ENCODE assay signal across 22 cellular contexts in genomic region chr3:163924600-163924999, GRCh38.
A peak's percentile ranks its signal among the peaks of the same experiment; 100 is the strongest.
DNase-seq lines count a peak whose midpoint lies in the region; ATAC-seq and TF ChIP-seq lines count a peak whose summit lies in the region.
"Had no signal": no experiment of that assay in that cellular context is flagged by ENCODE, and none has a peak within 500 bp of the region (broad histone marks: within the 10 kb centered on the region; RNA-seq: fewer than 3 reads in every experiment).

No MANE protein-coding gene starts in this region.

- no peak overlapping the region for H2BK15ac ChIP-seq in mesendoderm (replicated peaks; ENCODE audit: low read depth)

- H3K9ac ChIP-seq in trophoblast cell (ENCODE audit: low read length) = no peak overlapping the region
- H3K9ac ChIP-seq in mesendoderm (ENCODE audit: low read length) = no peak overlapping the region

- H4K8ac ChIP-seq in trophoblast cell (ENCODE audit: low read depth, low read length) (no peak overlapping the region), mesendoderm (ENCODE audit: low read depth, low read length) (no peak overlapping the region)

- DNase-seq in NCI-H345 (lab: John Stamatoyannopoulos, UW) (peak; percentile 10), NCI-H345 treated with DMSO at 0.1 percent for 48 hours (lab: John Stamatoyannopoulos, UW; ENCODE audit: unreplicated experiment) (no peak), NCI-H2029 (lab: John Stamatoyannopoulos, UW) (peak; percentile 79), PC-9 (no peak), trophoblast cell (no peak), SHP77 treated with DMSO at 0.1 percent for 48 hours (lab: John Stamatoyannopoulos, UW) (no peak), mesendoderm (no peak)
- DNase-seq: 8988T; activated CD4-positive, alpha-beta T cell treated with anti-CD3 and anti-CD28 coated beads for 36 hours; activated T-cell treated with anti-CD3 and anti-CD28 coated beads, Interleukin-2, amount 50 U/mL, for 72 hours; anterior cingulate cortex; IMR-90; natural killer cell; NCI-H1694 treated with DMSO at 0.1 percent for 48 hours; NCI-H226; ovary; right cardiac atrium; SHP77; stimulated activated CD4-positive, alpha-beta T cell treated with anti-CD3 and anti-CD28 coated beads, Interleukin-12 subunit alpha, Interleukin-12 subunit beta, amount 100 ng/mL, for 4 hours; stimulated activated CD4-positive, alpha-beta T cell treated with anti-CD3 and anti-CD28 coated beads, Interleukin-4, amount 100 ng/mL, for 4 hours; transverse colon had no signal

- H3K79me2 ChIP-seq in PC-9 (ENCODE audit: low read depth) (no peaks in the 10 kb centered on the region), trophoblast cell (ENCODE audit: control insufficient read depth, insufficient read depth, low read length, poor library complexity) (no peaks in the 10 kb centered on the region), mesendoderm (ENCODE audit: control insufficient read depth, insufficient read depth, low read length) (no peaks in the 10 kb centered on the region)

- H3K4me1 ChIP-seq in PC-9 (replicated peaks; ENCODE audit: insufficient read depth) (no peaks in the 10 kb centered on the region), trophoblast cell (ENCODE audit: control insufficient read depth in 1 of 2, insufficient read depth in 2 of 2, low read length in 2 of 2) (no peaks in the 10 kb centered on the region), mesendoderm (ENCODE audit: control insufficient read depth, low read depth, low read length) (no peaks in the 10 kb centered on the region)

- H2AK5ac ChIP-seq in trophoblast cell (ENCODE audit: low read length) (no peak overlapping the region), mesendoderm (ENCODE audit: low read length) (no peak overlapping the region)

- H2BK120ac ChIP-seq in trophoblast cell (ENCODE audit: insufficient read depth, low read length, poor library complexity) = no peak overlapping the region
- H2BK120ac ChIP-seq in mesendoderm (ENCODE audit: low read depth, low read length) = no peak overlapping the region

- ATAC-seq in GM18520 (IDR thresholded peaks at IDR 0.05; ENCODE audit: unreplicated experiment) = no peak
- ATAC-seq: activated CD4-positive, alpha-beta T cell treated with anti-CD3 and anti-CD28 coated beads for 36 hours; activated T-cell treated with anti-CD3 and anti-CD28 coated beads, Interleukin-2, amount 50 U/mL, for 72 hours; natural killer cell; right cardiac atrium had no signal

- H4K12ac ChIP-seq in trophoblast cell (ENCODE audit: low read depth, low read length) = no peak overlapping the region

- H3K4me2 ChIP-seq in PC-9 (peak overlapping the region; percentile 57), trophoblast cell (ENCODE audit: low read length) (no peak overlapping the region), mesendoderm (ENCODE audit: low read length) (no peak overlapping the region)

- H3K14ac ChIP-seq in trophoblast cell (ENCODE audit: low read length) = no peak overlapping the region

- BruUV-seq in PC-9 (replicated peaks; lab: Mats Ljungman, UMichigan) = no TSS peak

- H3K4ac ChIP-seq in trophoblast cell (ENCODE audit: low read depth, low read length) (no peak overlapping the region), mesendoderm (ENCODE audit: low read depth, low read length) (no peak overlapping the region)

- CTCF ChIA-PET in PC-9 (lab: Charles Lee) = no interaction called here

- no peak overlapping the region for H2BK12ac ChIP-seq in trophoblast cell (ENCODE audit: low read length)

- no peak overlapping the region for H4K91ac ChIP-seq in trophoblast cell (ENCODE audit: low read depth, low read length)

- peak overlapping the region; percentile 66; the same call in 1 of the 2 replicates for H2AFZ ChIP-seq in PC-9
- no peak overlapping the region for H2AFZ ChIP-seq in trophoblast cell (ENCODE audit: insufficient read depth, low read length, poor library complexity)

- H4K20me1 ChIP-seq in PC-9 (ENCODE audit: insufficient read depth) = no peaks in the 10 kb centered on the region

- H3K9me3 ChIP-seq in PC-9 (ENCODE audit: insufficient read depth, low read depth) (no peaks in the 10 kb centered on the region), trophoblast cell (ENCODE audit: insufficient read depth, low read depth, low read length) (no peaks in the 10 kb centered on the region)
- H3K9me3 ChIP-seq: ovary, transverse colon had no signal

- POLR2A ChIA-PET in PC-9 (lab: Charles Lee; ENCODE audit: unreplicated experiment) = no interaction called here

- H3K27me3 ChIP-seq in PC-9 (ENCODE audit: insufficient read depth, low read depth) (no peaks in the 10 kb centered on the region), trophoblast cell (ENCODE audit: insufficient read depth, low read length) (no peaks in the 10 kb centered on the region), mesendoderm (ENCODE audit: insufficient read depth, low read length, poor library complexity) (no peaks in the 10 kb centered on the region)
- H3K27me3 ChIP-seq: ovary, transverse colon had no signal

- no peak overlapping the region for H4K5ac ChIP-seq in mesendoderm (ENCODE audit: low read length)

- no peak overlapping the region for H2BK5ac ChIP-seq in trophoblast cell (ENCODE audit: low read depth, low read length, poor library complexity)
- no peak overlapping the region for H2BK5ac ChIP-seq in mesendoderm (ENCODE audit: low read length)

- H3K36me3 ChIP-seq in PC-9 (ENCODE audit: low read depth) (no peaks in the 10 kb centered on the region), trophoblast cell (ENCODE audit: control insufficient read depth in 1 of 2, insufficient read depth in 2 of 2, low read length in 2 of 2) (no peaks in the 10 kb centered on the region), mesendoderm (ENCODE audit: control insufficient read depth, insufficient read depth, low read length) (no peaks in the 10 kb centered on the region)
- H3K36me3 ChIP-seq: ovary, transverse colon had no signal

- no peak overlapping the region for H3K18ac ChIP-seq in trophoblast cell (ENCODE audit: low read length)
- no peak overlapping the region for H3K18ac ChIP-seq in mesendoderm (ENCODE audit: low read length)

- no peak for TF ChIP-seq CTCF in PC-9 (conservative IDR thresholded peaks at IDR 0.05)

- no peak overlapping the region for H3K56ac ChIP-seq in mesendoderm (ENCODE audit: low read length)

- H3K4me3 ChIP-seq in PC-9 (peak overlapping the region; percentile 21; the same call in 1 of the 2 replicates), trophoblast cell (ENCODE audit: low read depth, low read length) (peak overlapping the region; percentile 5), mesendoderm (ENCODE audit: low read length) (no peak overlapping the region)
- H3K4me3 ChIP-seq: ovary, transverse colon had no signal

- H3F3A ChIP-seq in PC-9 (ENCODE audit: insufficient read depth, low read depth) = no peaks in the 10 kb centered on the region

- intact Hi-C loops in PC-9 (cut with micrococcal nuclease; ENCODE audit: unreplicated experiment) = no loop called here

- no CpG with 5 or more reads among the region's 6 CpGs for WGBS in trophoblast cell (ENCODE audit: extremely low coverage, insufficient coverage, insufficient read length)
- no CpG with 5 or more reads among the region's 6 CpGs for WGBS in mesendoderm (ENCODE audit: extremely low coverage, insufficient coverage, low lambda C conversion rate)

- no peak overlapping the region for H3K27ac ChIP-seq in PC-9
- no peak overlapping the region for H3K27ac ChIP-seq in trophoblast cell (ENCODE audit: low read depth, low read length)
- no peak overlapping the region for H3K27ac ChIP-seq in mesendoderm (ENCODE audit: low read depth, low read length)
- H3K27ac ChIP-seq: ovary had no signal

- H3K79me1 ChIP-seq in trophoblast cell (ENCODE audit: low read length) = no peaks in the 10 kb centered on the region
- H3K79me1 ChIP-seq in mesendoderm (ENCODE audit: low read length) = no peaks in the 10 kb centered on the region

- H3K9me2 ChIP-seq in PC-9 (ENCODE audit: insufficient read depth) = no peaks in the 10 kb centered on the region

- H3K23ac ChIP-seq in trophoblast cell (ENCODE audit: low read length) = no peak overlapping the region
- H3K23ac ChIP-seq in mesendoderm (ENCODE audit: low read length) = no peak overlapping the region

Comparison
In these comparisons a context has a peak if more than half of its experiments do, and no peak if none do; other contexts are left out.
1. DNase-seq: peak in NCI-H345 (single experiment) and NCI-H2029 (single experiment); none in NCI-H345 treated with DMSO at 0.1 percent for 48 hours (single experiment), PC-9 (0 of 2), trophoblast cell (0 of 2), SHP77 treated with DMSO at 0.1 percent for 48 hours (single experiment) and mesendoderm (single experiment).